In the genomic region with DNA sequence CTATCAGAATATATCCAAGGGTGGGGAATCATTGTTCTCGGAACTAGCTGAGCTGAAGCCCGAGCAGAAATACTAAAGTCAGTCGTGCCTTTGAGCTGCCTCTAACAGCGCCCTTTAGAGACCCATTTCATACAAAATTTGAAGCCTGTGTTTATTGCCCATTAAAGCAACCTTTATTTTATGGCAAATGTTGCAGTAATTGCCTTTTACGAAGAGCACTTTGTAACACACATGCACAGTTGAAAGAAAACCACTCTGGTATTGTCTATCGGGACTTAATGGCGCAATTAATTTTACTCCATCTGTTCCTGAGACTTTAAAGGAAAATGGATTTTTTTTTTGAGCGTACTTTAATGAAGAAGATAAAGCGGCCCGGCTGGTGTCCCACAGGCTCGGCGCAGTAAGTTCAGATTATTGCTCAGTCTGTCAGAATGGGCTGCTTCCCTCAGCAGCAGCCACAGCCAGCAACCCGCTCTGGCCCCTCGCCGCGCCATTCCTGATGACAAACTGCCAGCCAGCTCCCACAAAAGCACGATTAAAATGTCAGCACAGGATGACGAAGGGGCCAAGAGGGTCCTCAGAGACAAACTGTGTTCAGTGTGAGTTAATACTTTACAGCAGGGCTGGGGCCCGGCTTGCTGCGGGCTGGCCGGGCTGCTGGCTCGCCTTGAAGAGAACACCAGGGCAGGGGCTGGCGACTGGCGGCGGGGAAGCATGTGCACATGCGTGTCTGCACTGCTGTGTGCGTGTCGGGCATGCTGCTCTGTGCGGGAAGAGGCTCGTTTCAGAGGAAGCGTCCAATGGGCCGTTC, we compare ENCODE assay signal across 10 cellular contexts.
A peak's percentile ranks its signal among the peaks of the same experiment; 100 is the strongest.
DNase-seq lines count a peak whose midpoint lies in the region; ATAC-seq and TF ChIP-seq lines count a peak whose summit lies in the region.
"Had no signal": no experiment of that assay in that cellular context is flagged by ENCODE, and none has a peak within 500 bp of the region (broad histone marks: within the 10 kb centered on the region; RNA-seq: fewer than 3 reads in every experiment).

No MANE protein-coding gene starts in this region.

- H3K4me1 ChIP-seq in upper lobe of right lung, result no peaks in the 10 kb centered on the region
- H3K4me1 ChIP-seq: adrenal gland had no signal

- no peaks in the 10 kb centered on the region for H3K27me3 ChIP-seq in WERI-Rb-1 (ENCODE audit: insufficient read depth, low read depth, severe bottlenecking)
- no peaks in the 10 kb centered on the region for H3K27me3 ChIP-seq in upper lobe of right lung
- H3K27me3 ChIP-seq: adrenal gland had no signal

- ATAC-seq in upper lobe of right lung, result no peak
- ATAC-seq: PC-3 had no signal

- peak overlapping the region; percentile 81 for H3K27ac ChIP-seq in WERI-Rb-1
- peak overlapping the region; percentile 30 for H3K27ac ChIP-seq in upper lobe of right lung

- intact Hi-C loops in upper lobe of right lung (cut with DNase I), result no loop called here

- H3K36me3 ChIP-seq in WERI-Rb-1, result no peaks in the 10 kb centered on the region
- H3K36me3 ChIP-seq in upper lobe of right lung, result no peaks in the 10 kb centered on the region
- H3K36me3 ChIP-seq: adrenal gland had no signal

- H3K9me3 ChIP-seq in WERI-Rb-1 (ENCODE audit: severe bottlenecking) (peaks cover 1% of the 10 kb centered on the region), upper lobe of right lung (no peaks in the 10 kb centered on the region)
- H3K9me3 ChIP-seq: adrenal gland had no signal

- H3K4me3 ChIP-seq in WERI-Rb-1 (ENCODE audit: low read depth, low read length) (peak overlapping the region; percentile 38), upper lobe of right lung (peak overlapping the region; percentile 14)
- H3K4me3 ChIP-seq: adrenal gland had no signal

- DNase-seq in NCI-H1092 treated with DMSO at 0.1 percent for 48 hours (lab: John Stamatoyannopoulos, UW) (peak; percentile 61), WERI-Rb-1 (peak; percentile 44), kidney tubule cell (ENCODE audit: low spot score) (peak; percentile 34), upper lobe of right lung (no peak), MV-4-11 (lab: John Stamatoyannopoulos, UW) (no peak), NCI-H345 treated with DMSO at 0.1 percent for 48 hours (lab: John Stamatoyannopoulos, UW; ENCODE audit: unreplicated experiment) (no peak)
- DNase-seq in stimulated activated CD4-positive, alpha-beta T cell treated with anti-CD3 and anti-CD28 coated beads, Interleukin-2, amount 100 ng/mL, for 24 hours, result no peak
- DNase-seq: NCI-H1048, PC-3 had no signal

- TF ChIP-seq CTCF in WERI-Rb-1 (IDR thresholded peaks at IDR 0.05; ENCODE audit: low read depth, low read length), result no peak
- no peak for TF ChIP-seq CTCF in upper lobe of right lung (IDR thresholded peaks at IDR 0.05)

Comparison
In these comparisons a context has a peak if more than half of its experiments do, and no peak if none do; other contexts are left out.
1. DNase-seq: peak in NCI-H1092 treated with DMSO at 0.1 percent for 48 hours (single experiment), WERI-Rb-1 (single experiment) and kidney tubule cell (single experiment); none in upper lobe of right lung (single experiment), MV-4-11 (single experiment), stimulated activated CD4-positive, alpha-beta T cell treated with anti-CD3 and anti-CD28 coated beads, Interleukin-2, amount 100 ng/mL, for 24 hours (0 of 2) and NCI-H345 treated with DMSO at 0.1 percent for 48 hours (single experiment).